In the genomic region with DNA sequence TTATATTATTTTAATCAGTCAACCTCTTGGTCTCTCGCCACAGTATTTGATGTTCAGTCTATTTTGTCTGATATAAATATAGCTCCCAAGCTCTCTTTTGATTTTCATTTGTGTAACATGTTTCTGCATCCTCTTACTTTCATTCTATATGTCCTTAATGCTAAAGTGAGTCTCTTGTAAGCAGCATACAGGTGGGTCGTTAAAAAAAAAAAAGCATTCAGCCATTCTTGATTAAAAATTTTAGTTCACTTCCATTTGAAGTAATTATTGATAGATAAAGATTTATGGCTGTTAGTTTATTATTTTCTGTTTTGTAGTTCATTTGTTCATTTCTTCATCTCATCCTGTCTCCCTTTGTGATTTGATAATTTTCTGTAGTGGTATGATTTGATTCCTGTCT, we compare ENCODE assay signal across 25 cellular contexts.
DNase-seq lines count a peak whose midpoint lies in the region; ATAC-seq, FAIRE-seq and TF ChIP-seq lines count a peak whose summit lies in the region.
"Had no signal": no experiment of that assay in that cellular context is flagged by ENCODE, and none has a peak within 500 bp of the region (broad histone marks: within the 10 kb centered on the region; RNA-seq: fewer than 3 reads in every experiment).

No MANE protein-coding gene starts in this region.

- H3K4me2 ChIP-seq in GM12878 (ENCODE audit: control insufficient read depth, insufficient read depth): no peak overlapping the region
- H3K4me2 ChIP-seq: BLaER1 had no signal

- no peak overlapping the region for H3K4me3 ChIP-seq in GM12878
- H3K4me3 ChIP-seq in kidney (ENCODE audit: low read length in 2 of 2): no peak overlapping the region
- no peak overlapping the region for H3K4me3 ChIP-seq in heart right ventricle
- no peak overlapping the region for H3K4me3 ChIP-seq in transverse colon
- H3K4me3 ChIP-seq: BLaER1 had no signal

- CTCF ChIA-PET in HEK293T (lab: Yijun Ruan, JAX) (no interaction called here), GM12878 (lab: Yijun Ruan, JAX) (no interaction called here)

- SMC1A ChIA-PET in GM12878 (lab: Charles Lee; ENCODE audit: uncharacterized antibody, unreplicated experiment): no interaction called here

- H3K79me2 ChIP-seq in GM12878 (ENCODE audit: control insufficient read depth, insufficient read depth, low read length): no peaks in the 10 kb centered on the region

- H3K27me3 ChIP-seq in GM12878 (replicated peaks in 1 of 2; ENCODE audit: control insufficient read depth in 2 of 2, insufficient read depth in 2 of 2, low read length in 1 of 2): no peaks in the 10 kb centered on the region
- H3K27me3 ChIP-seq in heart right ventricle: peaks cover 0 to 9% (median 0%) of the 10 kb centered on the region in 7 donors
- no peaks in the 10 kb centered on the region for H3K27me3 ChIP-seq in transverse colon
- H3K27me3 ChIP-seq: BE2C had no signal

- TF ChIP-seq CTCF in GM12878 (IDR thresholded peaks at IDR 0.05 in 2 of 3, conservative IDR thresholded peaks at IDR 0.05 in 1 of 3; ENCODE audit: control insufficient read depth in 2 of 3, extremely low read depth in 1 of 3, insufficient read depth in 1 of 3, low read depth in 3 of 3, low read length in 3 of 3): no peak
- TF ChIP-seq CTCF in kidney (IDR thresholded peaks at IDR 0.05; ENCODE audit: borderline replicate concordance, extremely low read depth, insufficient read depth): no peak
- TF ChIP-seq CTCF in heart right ventricle (IDR thresholded peaks at IDR 0.05): no peak
- TF ChIP-seq CTCF in GM13977 (IDR thresholded peaks at IDR 0.05; ENCODE audit: extremely low read depth, insufficient read depth, missing control alignments): no peak
- TF ChIP-seq CTCF in transverse colon (IDR thresholded peaks at IDR 0.05): no peak

- no peaks in the 10 kb centered on the region for H4K20me1 ChIP-seq in GM12878 (ENCODE audit: control insufficient read depth, insufficient read depth)
- H4K20me1 ChIP-seq: BLaER1 had no signal

- DNase-seq in HEK293T (ENCODE audit: extremely low spot score) (no peak), GM12878 (ENCODE audit: low read depth, low spot score) (no peak), kidney (no peak), heart right ventricle (no peak), GM13977 (ENCODE audit: low spot score) (no peak), transverse colon (no peak), mucosa of gallbladder (ENCODE audit: low spot score) (no peak)
- DNase-seq: 8988T; BE2C; C1 segment of cervical spinal cord; CD4-positive, alpha-beta memory T cell; CD4-positive, CD25-positive, alpha-beta regulatory T cell; CD8-positive, alpha-beta memory T cell; COR-L47; DMS 273 treated with DMSO at 0.1 percent for 48 hours; DMS153; DMS53; DMS79; DND-41; EL; GDM1 had no signal

- TF ChIP-seq EP300 in GM12878 (IDR thresholded peaks at IDR 0.05; ENCODE audit: borderline replicate concordance in 1 of 2, control insufficient read depth in 1 of 2, low read depth in 2 of 2, low read length in 2 of 2) (no peak), transverse colon (IDR thresholded peaks at IDR 0.05; ENCODE audit: low read depth) (no peak)

- TF ChIP-seq POLR2A in GM12878 (IDR thresholded peaks at IDR 0.05; ENCODE audit: low read depth, low read length) (no peak), transverse colon (IDR thresholded peaks at IDR 0.05) (no peak)

- POLR2A ChIA-PET in HEK293T (lab: Yijun Ruan, JAX): no interaction called here
- POLR2A ChIA-PET in GM12878 (lab: Charles Lee): no interaction called here

- no peak for TF ChIP-seq RAD21 in GM12878 (IDR thresholded peaks at IDR 0.05; ENCODE audit: insufficient read depth, low read depth, low read length)

- H3K9ac ChIP-seq in GM12878 (ENCODE audit: control insufficient read depth, insufficient read depth, low read length) (no peak overlapping the region), kidney (ENCODE audit: low read length in 2 of 2) (no peak overlapping the region)
- H3K9ac ChIP-seq: BLaER1 had no signal

- intact Hi-C loops in GM12878 (cut with micrococcal nuclease; ENCODE audit: unreplicated experiment) (no loop called here), kidney (cut with DNase I) (no loop called here), heart right ventricle (cut with DNase I) (no loop called here), transverse colon (cut with DNase I; ENCODE audit: low total_unique reads) (no loop called here)

- RAD21 ChIA-PET in GM12878 (lab: Charles Lee; ENCODE audit: unreplicated experiment): no interaction called here

- no peaks in the 10 kb centered on the region; the same call in 2 of the 3 replicates for H3K9me3 ChIP-seq in GM12878 (replicated peaks; ENCODE audit: control insufficient read depth, insufficient read depth, low read length)
- no peaks in the 10 kb centered on the region for H3K9me3 ChIP-seq in kidney (ENCODE audit: control insufficient read depth in 1 of 2, low read length in 2 of 2)
- peaks cover 0 to 42% (median 0%) of the 10 kb centered on the region in 11 donors for H3K9me3 ChIP-seq in heart right ventricle
- H3K9me3 ChIP-seq in transverse colon: no peaks in the 10 kb centered on the region
- H3K9me3 ChIP-seq: BE2C had no signal

- no peak overlapping the region for H2AFZ ChIP-seq in GM12878 (ENCODE audit: control insufficient read depth, low read depth, low read length)

- H3K4me1 ChIP-seq in GM12878 (ENCODE audit: control insufficient read depth, insufficient read depth, low read length) (no peaks in the 10 kb centered on the region), kidney (ENCODE audit: control insufficient read depth in 1 of 2, insufficient read depth in 1 of 2, low read depth in 1 of 2, low read length in 2 of 2) (no peaks in the 10 kb centered on the region), heart right ventricle (no peaks in the 10 kb centered on the region), transverse colon (no peaks in the 10 kb centered on the region)
- H3K4me1 ChIP-seq: BE2C, BLaER1 had no signal

- FAIRE-seq in GM12878 (lab: Jason Lieb, UNC) (no peak), colon (lab: Jason Lieb, UNC) (peak; percentile 78), kidney (lab: Jason Lieb, UNC) (peak; percentile 53)
- FAIRE-seq: A204.1, GM18507 had no signal

- WGBS in GM12878 (ENCODE audit: insufficient coverage, insufficient replicate concordance, low lambda C conversion rate, missing lambda C conversion rate): 31% methylated on average over 2 of the region's 2 CpGs
- 77 to 87% methylated on average over 2 of the region's 2 CpGs for WGBS in heart right ventricle, 2 donors
- 80 to 85% methylated on average over 1 to 2 of the region's 2 CpGs for WGBS in transverse colon (ENCODE audit: low coverage in 1 of 2), 2 donors

- H3K27ac ChIP-seq in GM12878 (ENCODE audit: control insufficient read depth, insufficient read depth) (no peak overlapping the region), kidney (ENCODE audit: low read depth in 2 of 2, low read length in 2 of 2) (no peak overlapping the region), heart right ventricle (no peak overlapping the region), transverse colon (no peak overlapping the region)
- H3K27ac ChIP-seq: BLaER1 had no signal

- H3K36me3 ChIP-seq in GM12878 (ENCODE audit: control insufficient read depth in 2 of 2, insufficient read depth in 2 of 2, low read length in 1 of 2) (no peaks in the 10 kb centered on the region), kidney (ENCODE audit: control insufficient read depth in 1 of 2, insufficient read depth in 2 of 2, low read length in 2 of 2) (no peaks in the 10 kb centered on the region), heart right ventricle (no peaks in the 10 kb centered on the region), transverse colon (no peaks in the 10 kb centered on the region)
- H3K36me3 ChIP-seq: BE2C, BLaER1 had no signal

- ATAC-seq in GM12878 (no peak), heart right ventricle (no peak)

- no TSS peak for BruUV-seq in GM12878 (replicated peaks; lab: Mats Ljungman, UMichigan)

- in situ Hi-C loops in GM12878 (cut with MboI) (no loop called here), GM13977 (cut with MboI; ENCODE audit: low pct_unique_long_range_greater_than_20kb, low sequenced_read_pairs, unreplicated experiment) (no loop called here), transverse colon (cut with MboI; ENCODE audit: low pct_ligation_motif_present in 1 of 4, low pct_unique_long_range_greater_than_20kb in 1 of 4, low sequenced_read_pairs in 3 of 4) (no loop called here)

TF ChIP-seq in HEK293T, 16 proteins besides CTCF, POLR2A, EP300 and RAD21:
- TF ChIP-seq ZNF384 (IDR thresholded peaks at IDR 0.05) (peak; percentile 81), FOXM1 (IDR thresholded peaks at IDR 0.05; ENCODE audit: borderline replicate concordance) (no peak), FOXK2 (IDR thresholded peaks at IDR 0.05) (no peak), ELF4 (IDR thresholded peaks at IDR 0.05) (no peak), L3MBTL2 (conservative IDR thresholded peaks at IDR 0.05) (no peak), HDGF (IDR thresholded peaks at IDR 0.05; ENCODE audit: borderline replicate concordance) (no peak)
- TF ChIP-seq, protein P1, sequence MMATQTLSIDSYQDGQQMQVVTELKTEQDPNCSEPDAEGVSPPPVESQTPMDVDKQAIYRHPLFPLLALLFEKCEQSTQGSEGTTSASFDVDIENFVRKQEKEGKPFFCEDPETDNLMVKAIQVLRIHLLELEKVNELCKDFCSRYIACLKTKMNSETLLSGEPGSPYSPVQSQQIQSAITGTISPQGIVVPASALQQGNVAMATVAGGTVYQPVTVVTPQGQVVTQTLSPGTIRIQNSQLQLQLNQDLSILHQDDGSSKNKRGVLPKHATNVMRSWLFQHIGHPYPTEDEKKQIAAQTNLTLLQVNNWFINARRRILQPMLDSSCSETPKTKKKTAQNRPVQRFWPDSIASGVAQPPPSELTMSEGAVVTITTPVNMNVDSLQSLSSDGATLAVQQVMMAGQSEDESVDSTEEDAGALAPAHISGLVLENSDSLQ (IDR thresholded peaks at IDR 0.05): no peak

TF ChIP-seq in GM12878, 131 proteins besides CTCF, POLR2A, EP300 and RAD21:
- TF ChIP-seq ZNF622 (IDR thresholded peaks at IDR 0.05) (no peak), IRF4 (IDR thresholded peaks at IDR 0.05; ENCODE audit: low read depth, low read length) (no peak), STAT1 (conservative IDR thresholded peaks at IDR 0.05) (no peak), ZNF384 (IDR thresholded peaks at IDR 0.05; ENCODE audit: borderline replicate concordance, low read depth, low read length) (peak; percentile 80)
